Comparison of ENCODE assay signal across 1 cellular context in genomic region chr17:40443196-40443987, GRCh38.
A peak's percentile ranks its signal among the peaks of the same experiment; 100 is the strongest.
TF ChIP-seq lines count a peak whose summit lies in the region.

IGFBP4 (plus strand) TSS chr17:40443450; CDS start chr17:40443736, 286 bp downstream.

TF ChIP-seq in WTC11, 78 proteins besides CTCF, POLR2A, EP300 and RAD21 (continued from another document):
- TF ChIP-seq ARID4B (CRISPR knock-in tag; IDR thresholded peaks at IDR 0.05; ENCODE audit: borderline replicate concordance): 0 out of 2 replicates have a peak, but pooled peaks have one; percentile 30
- TF ChIP-seq RELA (CRISPR knock-in tag; IDR thresholded peaks at IDR 0.05; ENCODE audit: borderline replicate concordance): no peak
- no peak for TF ChIP-seq ZNF281 (CRISPR knock-in tag; IDR thresholded peaks at IDR 0.05)
- peak; percentile 91; the same call in 1 of the 2 replicates for TF ChIP-seq KAT7 (CRISPR knock-in tag; IDR thresholded peaks at IDR 0.05; ENCODE audit: borderline replicate concordance)
- TF ChIP-seq CBFB (CRISPR knock-in tag; IDR thresholded peaks at IDR 0.05; ENCODE audit: low read depth): no peak
- no peak for TF ChIP-seq ZNF263 (CRISPR knock-in tag; IDR thresholded peaks at IDR 0.05; ENCODE audit: low read depth)
- no peak for TF ChIP-seq IRF1 (CRISPR knock-in tag; IDR thresholded peaks at IDR 0.05)
- TF ChIP-seq PRRX2 (CRISPR knock-in tag; IDR thresholded peaks at IDR 0.05): no peak
- TF ChIP-seq ETV6 (CRISPR knock-in tag; IDR thresholded peaks at IDR 0.05): no peak
- TF ChIP-seq JUN (CRISPR knock-in tag; IDR thresholded peaks at IDR 0.05): no peak
- TF ChIP-seq CREM (CRISPR knock-in tag; IDR thresholded peaks at IDR 0.05): peak; percentile 63; the same call in 1 of the 2 replicates
- no peak for TF ChIP-seq ZNF138 (CRISPR knock-in tag; conservative IDR thresholded peaks at IDR 0.05)
- TF ChIP-seq MAX (CRISPR knock-in tag; IDR thresholded peaks at IDR 0.05): peak; percentile 69; the same call in 1 of the 2 replicates
- TF ChIP-seq ERG (CRISPR knock-in tag; IDR thresholded peaks at IDR 0.05): no peak
- TF ChIP-seq STAT6 (CRISPR knock-in tag; conservative IDR thresholded peaks at IDR 0.05; ENCODE audit: low read depth): no peak
- TF ChIP-seq FOXK1 (CRISPR knock-in tag; IDR thresholded peaks at IDR 0.05): 0 out of 2 replicates have a peak, but pooled peaks have one; percentile 56
- 0 out of 2 replicates have a peak, but pooled peaks have one; percentile 47 for TF ChIP-seq E2F5 (CRISPR knock-in tag; IDR thresholded peaks at IDR 0.05)
- TF ChIP-seq SOX15 (CRISPR knock-in tag; IDR thresholded peaks at IDR 0.05): no peak
- TF ChIP-seq GABPB1 (CRISPR knock-in tag; IDR thresholded peaks at IDR 0.05): 0 out of 2 replicates have a peak, but pooled peaks have one; percentile 61
- peak; percentile 43; the same call in 1 of the 2 replicates for TF ChIP-seq FOXP4 (CRISPR knock-in tag; IDR thresholded peaks at IDR 0.05)
- peak; percentile 30; the same call in 1 of the 2 replicates for TF ChIP-seq USF2 (CRISPR knock-in tag; IDR thresholded peaks at IDR 0.05)
- TF ChIP-seq ZNF219 (CRISPR knock-in tag; IDR thresholded peaks at IDR 0.05; ENCODE audit: borderline replicate concordance): peak; percentile 37; the same call in 1 of the 2 replicates
- no peak for TF ChIP-seq ZMAT4 (CRISPR knock-in tag; IDR thresholded peaks at IDR 0.05)
- no peak for TF ChIP-seq E2F1 (CRISPR knock-in tag; IDR thresholded peaks at IDR 0.05)
- TF ChIP-seq FOXJ3 (CRISPR knock-in tag; IDR thresholded peaks at IDR 0.05; ENCODE audit: borderline replicate concordance): no peak
